Comparison of ENCODE assay signal across 8 cellular contexts in the genomic region with DNA sequence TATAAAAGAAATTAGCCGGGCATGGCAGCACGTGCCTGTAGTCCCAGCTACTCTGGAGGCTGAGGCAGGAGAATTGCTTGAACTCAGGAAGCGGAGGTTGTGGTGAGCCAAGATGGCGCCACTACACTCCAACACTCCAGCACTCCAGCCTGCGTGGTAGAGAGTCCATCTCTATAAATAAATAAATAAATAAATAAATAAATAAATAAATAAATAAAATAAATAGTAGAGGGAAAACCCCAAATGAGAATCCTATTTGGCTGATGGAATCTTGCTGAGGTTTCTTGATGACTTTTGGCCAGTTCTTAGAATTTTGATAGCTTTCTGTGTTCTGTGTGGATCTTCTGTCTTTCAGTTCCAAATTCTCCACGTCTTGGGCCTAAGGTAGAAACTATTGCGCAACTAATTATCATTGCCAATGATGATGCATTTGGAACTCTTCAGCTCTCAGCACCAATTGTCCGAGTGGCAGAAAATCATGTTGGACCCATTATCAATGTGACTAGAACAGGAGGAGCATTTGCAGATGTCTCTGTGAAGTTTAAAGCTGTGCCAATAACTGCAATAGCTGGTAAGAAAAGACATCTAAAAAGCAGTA.
"Had no signal": no experiment of that assay in that cellular context is flagged by ENCODE, and none has a peak within 500 bp of the region (broad histone marks: within the 10 kb centered on the region; RNA-seq: fewer than 3 reads in every experiment).

No MANE protein-coding gene starts in this region.

- H3K9me3 ChIP-seq: HAP-1 had no signal

- H3K27ac ChIP-seq: HL-60, KMS-11 had no signal

- H2AFZ ChIP-seq: GM23338 had no signal

- ATAC-seq: GM23338, HCT116 had no signal

- H3K4me3 ChIP-seq: GM23338, HAP-1 had no signal

- H3K4me2 ChIP-seq: GM23338, KMS-11 had no signal

- DNase-seq: H7, Karpas-422, KBM-7 had no signal

- H3K9ac ChIP-seq: KMS-11 had no signal
